Comparison of ENCODE assay signal across 14 cellular contexts in genomic region chr22:38110008-38110862, GRCh38. TPM values are rescaled to one million over a fixed set of nuclear protein-coding genes. Genes with fewer than 3 reads are reported as not detected.
DNase-seq lines count a peak whose midpoint lies in the region; ATAC-seq, FAIRE-seq and TF ChIP-seq lines count a peak whose summit lies in the region.
"Had no signal": no experiment of that assay in that cellular context is flagged by ENCODE, and none has a peak within 500 bp of the region (broad histone marks: within the 10 kb centered on the region; RNA-seq: fewer than 3 reads in every experiment).

Gene BAIAP2L2, minus strand, starts transcription at chr22:38110684. Its CDS starts 159 bp downstream, at chr22:38110525.

- H3K27ac Mint-ChIP-seq in CD4-positive, alpha-beta memory T cell, result peak within 1 kb of the TSS in 6 of 7 donors; percentile 74 to 89 (median 85)
- peak within 1 kb of the TSS; percentile 94 to 96 for H3K27ac Mint-ChIP-seq in effector memory CD8-positive, alpha-beta T cell
- peak within 1 kb of the TSS in 6 of 10 donors; percentile 44 to 95 (median 80) for H3K27ac Mint-ChIP-seq in naive thymus-derived CD8-positive, alpha-beta T cell

- no peak for TF ChIP-seq CTCF in prostate gland (IDR thresholded peaks at IDR 0.05)

- DNase-seq in CD4-positive, alpha-beta memory T cell, result no peak
- peak; percentile 71 for DNase-seq in HT-29 (ENCODE audit: low spot score)
- no peak for DNase-seq in effector memory CD8-positive, alpha-beta T cell
- no peak for DNase-seq in naive thymus-derived CD8-positive, alpha-beta T cell
- no peak for DNase-seq in prostate gland (ENCODE audit: low spot score)
- no peak for DNase-seq in frontal cortex (ENCODE audit: low spot score in 2 of 2)
- no peak for DNase-seq in putamen (ENCODE audit: low spot score)
- DNase-seq: DMS153, left ventricle myocardium superior had no signal

- H3K36me3 ChIP-seq in CD4-positive, alpha-beta memory T cell (ENCODE audit: insufficient read depth, low read length), result peaks cover 3% of the 10 kb centered on the region
- H3K36me3 ChIP-seq in prostate gland, result no peaks in the 10 kb centered on the region
- H3K36me3 ChIP-seq: right lobe of liver had no signal

- no peak within 1 kb of the TSS for H3K27ac ChIP-seq in CD4-positive, alpha-beta memory T cell (ENCODE audit: low read depth, low read length)
- H3K27ac ChIP-seq in prostate gland, result no peak within 1 kb of the TSS
- H3K27ac ChIP-seq: right lobe of liver, SK-N-MC had no signal

- no peak for TF ChIP-seq POLR2A in prostate gland (IDR thresholded peaks at IDR 0.05)

- H3K4me3 Mint-ChIP-seq in CD4-positive, alpha-beta memory T cell, result peak within 1 kb of the TSS in 3 of 8 donors; percentile 40 to 48 (median 41)
- H3K4me3 Mint-ChIP-seq in effector memory CD8-positive, alpha-beta T cell, result peak within 1 kb of the TSS; percentile 52
- H3K4me3 Mint-ChIP-seq in naive thymus-derived CD8-positive, alpha-beta T cell, result peak within 1 kb of the TSS in 2 of 10 donors; percentile 63 to 65

- H3K27me3 Mint-ChIP-seq in CD4-positive, alpha-beta memory T cell, result no peaks in the 10 kb centered on the region
- no peaks in the 10 kb centered on the region for H3K27me3 Mint-ChIP-seq in effector memory CD8-positive, alpha-beta T cell
- no peaks in the 10 kb centered on the region for H3K27me3 Mint-ChIP-seq in naive thymus-derived CD8-positive, alpha-beta T cell

- ATAC-seq in effector memory CD8-positive, alpha-beta T cell (replicated peaks), result no peak
- ATAC-seq in naive thymus-derived CD8-positive, alpha-beta T cell, result no peak
- ATAC-seq in activated CD4-positive, CD25-positive, alpha-beta regulatory T cell treated with anti-CD3 and anti-CD28 coated beads, Interleukin-2, amount 50 U/mL, for 24 hours, result no peak
- ATAC-seq: left ventricle myocardium superior had no signal

- H3K4me1 Mint-ChIP-seq in CD4-positive, alpha-beta memory T cell, result peaks cover 2 to 13% (median 8%) of the 10 kb centered on the region in 4 donors
- H3K4me1 Mint-ChIP-seq in effector memory CD8-positive, alpha-beta T cell (ENCODE audit: low read depth in 2 of 2), result peaks cover 6 to 20% of the 10 kb centered on the region in 2 donors
- H3K4me1 Mint-ChIP-seq in naive thymus-derived CD8-positive, alpha-beta T cell, result peaks cover 0 to 11% (median 8%) of the 10 kb centered on the region in 4 donors

- H3K9me3 Mint-ChIP-seq in CD4-positive, alpha-beta memory T cell, result peaks cover 0 to 4% (median 0%) of the 10 kb centered on the region in 8 donors
- H3K9me3 Mint-ChIP-seq in effector memory CD8-positive, alpha-beta T cell, result no peaks in the 10 kb centered on the region
- no peaks in the 10 kb centered on the region for H3K9me3 Mint-ChIP-seq in naive thymus-derived CD8-positive, alpha-beta T cell

- H3K36me3 Mint-ChIP-seq in CD4-positive, alpha-beta memory T cell, result peaks cover 3 to 12% of the 10 kb centered on the region in 2 donors
- H3K36me3 Mint-ChIP-seq in effector memory CD8-positive, alpha-beta T cell (ENCODE audit: insufficient read depth), result peaks cover 46% of the 10 kb centered on the region
- H3K36me3 Mint-ChIP-seq in naive thymus-derived CD8-positive, alpha-beta T cell, result peaks cover 0 to 7% (median 2%) of the 10 kb centered on the region in 3 donors

- FAIRE-seq in frontal cortex (lab: Jason Lieb, UNC), result no peak
- FAIRE-seq: K562 had no signal

- POLR2A ChIA-PET in CD4-positive, alpha-beta memory T cell (lab: Charles Lee; ENCODE audit: partially characterized antibody), result no interaction called here
- POLR2A ChIA-PET in naive thymus-derived CD8-positive, alpha-beta T cell (lab: Charles Lee), result no interaction called here

- no peaks in the 10 kb centered on the region for H3K27me3 ChIP-seq in CD4-positive, alpha-beta memory T cell (ENCODE audit: insufficient read depth, low read length)
- no peaks in the 10 kb centered on the region for H3K27me3 ChIP-seq in prostate gland (replicated peaks; ENCODE audit: insufficient read depth)
- H3K27me3 ChIP-seq: right lobe of liver had no signal

- CTCF ChIA-PET in CD4-positive, alpha-beta memory T cell (lab: Charles Lee; ENCODE audit: partially characterized antibody), result no interaction called here

- H3K4me3 ChIP-seq in CD4-positive, alpha-beta memory T cell (ENCODE audit: low read length in 2 of 2), result no peak within 1 kb of the TSS
- no peak within 1 kb of the TSS for H3K4me3 ChIP-seq in prostate gland
- H3K4me3 ChIP-seq: K562, right lobe of liver, SK-N-MC had no signal

- intact Hi-C loops in CD4-positive, alpha-beta memory T cell (cut with micrococcal nuclease), result loop anchor here (10.0 kb wide), 1 partner anchor 245 kb away; no protein-coding TSS in a partner anchor
- intact Hi-C loops in prostate gland (cut with DNase I), result loop anchor here (10.0 kb wide), 2 partner anchors 65 to 115 kb away; no protein-coding TSS in a partner anchor

- H3K9me3 ChIP-seq in CD4-positive, alpha-beta memory T cell (ENCODE audit: control insufficient read depth in 1 of 2, low read length in 2 of 2), result no peaks in the 10 kb centered on the region
- H3K9me3 ChIP-seq in prostate gland, result no peaks in the 10 kb centered on the region
- H3K9me3 ChIP-seq: right lobe of liver had no signal

- 88% methylated on average over 19 of the region's 19 CpGs for WGBS in prostate gland

- H3K4me1 ChIP-seq in CD4-positive, alpha-beta memory T cell (ENCODE audit: insufficient read depth, low read length), result peaks cover 6% of the 10 kb centered on the region
- no peaks in the 10 kb centered on the region for H3K4me1 ChIP-seq in prostate gland (replicated peaks)

RNA-seq across cellular contexts. Expression of gene BAIAP2L2, which starts in this region (rescaled TPM):
- total RNA-seq in CD4-positive, alpha-beta memory T cell, result 1 to 10 TPM; 3.6 to 3.7 TPM
- not detected for polyA plus RNA-seq in CD4-positive, alpha-beta memory T cell
- total RNA-seq in HT-29 (2014; rRNA removed; shearing (Covaris generic)), result 9.5 and 11.6 TPM in 2 replicates
- total RNA-seq in naive thymus-derived CD8-positive, alpha-beta T cell, result 1 to 10 TPM; 2.2 to 2.7 TPM
- not detected for polyA plus RNA-seq in naive thymus-derived CD8-positive, alpha-beta T cell
- 1 to 10 TPM in 1 of 2 donors, under 1 TPM in 1; 0.14 to 5.5 TPM for total RNA-seq in prostate gland
- total RNA-seq in frontal cortex, result under 0.01 TPM
- total RNA-seq: NCI-H460 had no signal
